In the genomic region with DNA sequence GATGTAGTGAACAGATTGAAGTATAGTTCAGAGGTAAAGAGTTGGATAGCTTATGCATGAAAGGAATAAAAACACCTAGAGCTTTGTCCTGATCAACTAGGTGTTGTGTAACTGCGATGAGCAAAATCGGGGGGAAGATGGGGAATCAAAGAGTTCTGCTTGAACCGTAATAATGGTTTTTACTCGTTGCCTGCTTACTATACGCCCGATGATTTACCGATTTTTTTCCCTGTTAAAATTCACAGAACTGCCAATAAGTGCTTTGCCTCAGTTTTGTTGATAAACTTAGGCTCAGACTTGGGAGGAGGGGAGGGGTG, we compare ENCODE assay signal across 1 cellular context.
TF ChIP-seq lines count a peak whose summit lies in the region.

No MANE protein-coding gene starts in this region.

TF ChIP-seq in HepG2, 621 proteins besides CTCF, POLR2A, EP300 and RAD21:
- no peak for TF ChIP-seq HDAC1 (CRISPR knock-in tag; IDR thresholded peaks at IDR 0.05)
- TF ChIP-seq ATF7-NPFF (CRISPR knock-in tag; IDR thresholded peaks at IDR 0.05; ENCODE audit: low read depth), result 0 out of 2 replicates have a peak, but pooled peaks have one; percentile 2
- TF ChIP-seq GTF2F1 (IDR thresholded peaks at IDR 0.05; ENCODE audit: low read length), result no peak
- no peak for TF ChIP-seq RARA (CRISPR knock-in tag; IDR thresholded peaks at IDR 0.05)
- TF ChIP-seq, protein P1, sequence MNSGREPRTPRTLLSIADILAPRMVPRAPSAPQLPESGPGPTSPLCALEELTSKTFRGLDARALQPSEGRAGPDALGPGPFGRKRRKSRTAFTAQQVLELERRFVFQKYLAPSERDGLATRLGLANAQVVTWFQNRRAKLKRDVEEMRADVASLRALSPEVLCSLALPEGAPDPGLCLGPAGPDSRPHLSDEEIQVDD (CRISPR knock-in tag; IDR thresholded peaks at IDR 0.05; ENCODE audit: borderline replicate concordance), result no peak
